Comparison of ENCODE assay signal across 19 cellular contexts in genomic region chr17:40873255-40873654, GRCh38. TPM values are rescaled to one million over a fixed set of nuclear protein-coding genes. Genes with fewer than 3 reads are reported as not detected.
DNase-seq lines count a peak whose midpoint lies in the region; ATAC-seq, FAIRE-seq and TF ChIP-seq lines count a peak whose summit lies in the region.
"Had no signal": no experiment of that assay in that cellular context is flagged by ENCODE, and none has a peak within 500 bp of the region (broad histone marks: within the 10 kb centered on the region; RNA-seq: fewer than 3 reads in every experiment).

No MANE protein-coding gene starts in this region.

- ATAC-seq in foreskin keratinocyte (no peak), pancreas (no peak), GM19452 (IDR thresholded peaks at IDR 0.05; ENCODE audit: unreplicated experiment) (no peak), sciatic nerve (no peak)

- no peaks in the 10 kb centered on the region for H3K9me2 ChIP-seq in OCI-LY7 (ENCODE audit: insufficient read depth, low read length)

- no peak for FAIRE-seq in pancreas (lab: Jason Lieb, UNC)

- POLR2A ChIA-PET in MCF 10A (lab: Yijun Ruan, JAX) (interaction anchor here (0.6 kb wide), 2 partner anchors 12 to 675 kb away, joined by 3 read pairs; no protein-coding TSS in a partner anchor), OCI-LY7 (lab: Charles Lee) (no interaction called here)

- H3K36me3 Mint-ChIP-seq in MCF 10A (ENCODE audit: insufficient read depth, unreplicated experiment), result no peaks in the 10 kb centered on the region

- in situ Hi-C loops in mammary epithelial cell (cut with MboI; ENCODE audit: low sequenced_read_pairs in 2 of 2), result no loop called here

- BruUV-seq in MCF 10A (replicated peaks; lab: Mats Ljungman, UMichigan) (no TSS peak), mammary epithelial cell (replicated peaks; lab: Mats Ljungman, UMichigan) (no TSS peak), OCI-LY7 (replicated peaks; lab: Mats Ljungman, UMichigan) (no TSS peak)

- dilution Hi-C loops in mammary epithelial cell (cut with HindIII; ENCODE audit: low sequenced_read_pairs), result no loop called here

- H3K4me2 ChIP-seq in mammary epithelial cell (ENCODE audit: insufficient read depth, low read depth, low read length) (no peak overlapping the region), OCI-LY7 (ENCODE audit: low read length) (no peak overlapping the region)

- peak; percentile 6 for TF ChIP-seq CTCF in MCF 10A (IDR thresholded peaks at IDR 0.05; ENCODE audit: unreplicated experiment)
- no peak for TF ChIP-seq CTCF in mammary epithelial cell (conservative IDR thresholded peaks at IDR 0.05 in 1 of 2, IDR thresholded peaks at IDR 0.05 in 1 of 2; ENCODE audit: extremely low read depth in 1 of 2, insufficient read depth in 1 of 2, low read depth in 1 of 2, low read length in 2 of 2)
- TF ChIP-seq CTCF in OCI-LY7 (conservative IDR thresholded peaks at IDR 0.05; ENCODE audit: low read length), result peak; percentile 26; the same call in 1 of the 2 replicates
- peak; percentile 15 for TF ChIP-seq CTCF in foreskin keratinocyte (conservative IDR thresholded peaks at IDR 0.05)
- no peak for TF ChIP-seq CTCF in pancreas (IDR thresholded peaks at IDR 0.05)
- TF ChIP-seq CTCF in GM10266 (IDR thresholded peaks at IDR 0.05; ENCODE audit: control insufficient read depth, insufficient read depth, low read depth, missing control alignments), result no peak

- H3K4me1 Mint-ChIP-seq in MCF 10A (ENCODE audit: insufficient read depth, unreplicated experiment), result no peaks in the 10 kb centered on the region

- H3K36me3 ChIP-seq in mammary epithelial cell (ENCODE audit: insufficient read depth, low read length), result no peaks in the 10 kb centered on the region
- no peaks in the 10 kb centered on the region for H3K36me3 ChIP-seq in OCI-LY7 (ENCODE audit: insufficient read depth, low read length)
- no peaks in the 10 kb centered on the region for H3K36me3 ChIP-seq in pancreas
- H3K36me3 ChIP-seq: HAP-1 had no signal

- no peak overlapping the region for H3K4me3 Mint-ChIP-seq in MCF 10A (ENCODE audit: unreplicated experiment)

- CTCF ChIA-PET in MCF 10A (lab: Yijun Ruan, JAX), result interaction anchor here (0.7 to 1.5 kb wide), 3 partner anchors 270 to 790 kb away, joined by 3 to 6 read pairs (median 4); no protein-coding TSS in a partner anchor
- CTCF ChIA-PET in mammary epithelial cell (lab: Charles Lee; ENCODE audit: low non-redundant PET), result no interaction called here
- CTCF ChIA-PET in OCI-LY7 (lab: Charles Lee; ENCODE audit: unreplicated experiment), result no interaction called here

- no peak for DNase-seq in MCF 10A (ENCODE audit: unreplicated experiment)
- no peak for DNase-seq in mammary epithelial cell
- no peak for DNase-seq in OCI-LY7 (ENCODE audit: low spot score)
- no peak for DNase-seq in foreskin keratinocyte
- no peak for DNase-seq in pancreas
- DNase-seq in GM10266 (ENCODE audit: extremely low spot score), result no peak
- DNase-seq in sciatic nerve (ENCODE audit: low spot score), result no peak
- DNase-seq: EL; Karpas-422; NCI-H1105 treated with DMSO at 0.1 percent for 48 hours; NCI-H187; NCI-H446; NCI-H69; NK-92 treated with Interleukin-12 subunit alpha and Interleukin-12 subunit beta, amount 100 ng/mL, for 24 hours had no signal

- intact Hi-C loops in MCF 10A (cut with micrococcal nuclease) (no loop called here), mammary epithelial cell (cut with micrococcal nuclease) (no loop called here), OCI-LY7 (cut with micrococcal nuclease; ENCODE audit: unreplicated experiment) (no loop called here), pancreas (cut with DNase I) (no loop called here), sciatic nerve (cut with DNase I) (no loop called here)

- H3K79me2 ChIP-seq in mammary epithelial cell (ENCODE audit: insufficient read depth, low read length) (no peaks in the 10 kb centered on the region), OCI-LY7 (ENCODE audit: insufficient read depth, low read depth, low read length) (no peaks in the 10 kb centered on the region)

- H3K9me3 Mint-ChIP-seq in MCF 10A (ENCODE audit: unreplicated experiment), result no peaks in the 10 kb centered on the region

- H3K27me3 ChIP-seq in mammary epithelial cell (ENCODE audit: insufficient read depth, low read length) (no peaks in the 10 kb centered on the region), foreskin keratinocyte (no peaks in the 10 kb centered on the region), pancreas (no peaks in the 10 kb centered on the region)

- H3K27ac Mint-ChIP-seq in MCF 10A (ENCODE audit: low read depth, unreplicated experiment), result no peak overlapping the region

- H3K9me3 ChIP-seq in mammary epithelial cell (replicated peaks; ENCODE audit: insufficient read depth, low read length), result no peaks in the 10 kb centered on the region
- no peaks in the 10 kb centered on the region for H3K9me3 ChIP-seq in OCI-LY7 (ENCODE audit: low read length)
- H3K9me3 ChIP-seq in pancreas, result no peaks in the 10 kb centered on the region
- H3K9me3 ChIP-seq: HAP-1 had no signal

- H3K4me3 ChIP-seq in mammary epithelial cell (replicated peaks in 1 of 3; ENCODE audit: insufficient read depth in 1 of 3, low read depth in 2 of 3, low read length in 3 of 3) (no peak overlapping the region), OCI-LY7 (ENCODE audit: low read depth, low read length, poor library complexity, severe bottlenecking) (no peak overlapping the region), pancreas (no peak overlapping the region)
- H3K4me3 ChIP-seq: HAP-1 had no signal

- no peaks in the 10 kb centered on the region for H4K20me1 ChIP-seq in mammary epithelial cell (ENCODE audit: insufficient read depth, low read length)
- no peaks in the 10 kb centered on the region for H4K20me1 ChIP-seq in OCI-LY7 (ENCODE audit: insufficient read depth, low read length)

- H2AFZ ChIP-seq in mammary epithelial cell (ENCODE audit: low read depth, low read length) (no peak overlapping the region), OCI-LY7 (ENCODE audit: low read length) (no peak overlapping the region)

- H3K9ac ChIP-seq in mammary epithelial cell (ENCODE audit: insufficient read depth, low read length), result no peak overlapping the region

- H3K4me1 ChIP-seq in mammary epithelial cell (ENCODE audit: insufficient read depth, low read length) (no peaks in the 10 kb centered on the region), OCI-LY7 (ENCODE audit: insufficient read depth, low read length, poor library complexity, severe bottlenecking) (no peaks in the 10 kb centered on the region), foreskin keratinocyte (no peaks in the 10 kb centered on the region), pancreas (no peaks in the 10 kb centered on the region)
- H3K4me1 ChIP-seq: HAP-1 had no signal

- no peak overlapping the region for H3K27ac ChIP-seq in mammary epithelial cell (ENCODE audit: insufficient read depth, low read depth, low read length)
- H3K27ac ChIP-seq in OCI-LY7 (ENCODE audit: low read depth, low read length, poor library complexity, severe bottlenecking), result no peak overlapping the region
- H3K27ac ChIP-seq in foreskin keratinocyte, result no peak overlapping the region
- H3K27ac ChIP-seq in pancreas, result no peak overlapping the region
- H3K27ac ChIP-seq: 22Rv1, C4-2B had no signal

- no peaks in the 10 kb centered on the region for H3K27me3 Mint-ChIP-seq in MCF 10A (ENCODE audit: insufficient read depth, unreplicated experiment)

RNA-seq across cellular contexts. Expression of gene KRT12, which starts 6.2 kb away (rescaled TPM):
- total RNA-seq in MCF 10A (2022), result not detected in 2 replicates
- not detected for total RNA-seq in mammary epithelial cell
- polyA plus RNA-seq in mammary epithelial cell, result not detected
- not detected for polyA minus RNA-seq in mammary epithelial cell
- total RNA-seq in OCI-LY7 (2014; rRNA removed; shearing (Covaris generic)), result not detected in 2 replicates
- not detected in 2 replicates for total RNA-seq in OCI-LY7 (2022)
- not detected in 2 replicates for total RNA-seq in foreskin keratinocyte
- not detected in 2 replicates for polyA plus RNA-seq in foreskin keratinocyte
- not detected for total RNA-seq in pancreas
- polyA plus RNA-seq in pancreas, result not detected
- not detected for total RNA-seq in sciatic nerve

RNA-seq across cellular contexts. Expression of gene KRT20, which starts 11.8 kb away (rescaled TPM):
- total RNA-seq in MCF 10A (2022), result not detected in 2 replicates
- total RNA-seq in mammary epithelial cell, result not detected
- polyA plus RNA-seq in mammary epithelial cell, result not detected
- not detected for polyA minus RNA-seq in mammary epithelial cell
- total RNA-seq in OCI-LY7 (2014; rRNA removed; shearing (Covaris generic)), result not detected in 2 replicates
- total RNA-seq in OCI-LY7 (2022), result not detected in 2 replicates
- not detected in 2 replicates for total RNA-seq in foreskin keratinocyte
- polyA plus RNA-seq in foreskin keratinocyte, result not detected in 2 replicates
- under 1 TPM in 1 of 6 donors, not detected in 5; 0.63 TPM for total RNA-seq in pancreas
- under 1 TPM in 1 of 2 donors, not detected in 1; 0.46 TPM for polyA plus RNA-seq in pancreas
- total RNA-seq in sciatic nerve, result not detected
- total RNA-seq: SK-MEL-5 had no signal

RNA-seq across cellular contexts. Expression of gene KRT10, which starts 50.8 kb away (rescaled TPM):
- total RNA-seq in MCF 10A (2022) (95.5 and 116 TPM in 2 replicates), mammary epithelial cell (10 to 100 TPM in 1 of 2 donors, 1 to 10 TPM in 1; 2.8 to 56.8 TPM), OCI-LY7 (2022) (39.7 and 44.0 TPM in 2 replicates), foreskin keratinocyte (33.0 and 35.9 TPM in 2 replicates), pancreas (10 to 100 TPM; 13.9 to 25.5 (median 19.6) TPM), sciatic nerve (34.1 TPM)
- polyA plus RNA-seq in mammary epithelial cell (13.9 TPM), foreskin keratinocyte (71.3 and 72.4 TPM in 2 replicates), pancreas (10 to 100 TPM; 29.2 to 31.0 TPM)
- polyA minus RNA-seq in mammary epithelial cell, result 13.4 TPM
- 6.6 and 10.7 TPM in 2 replicates for total RNA-seq in OCI-LY7 (2014; rRNA removed; shearing (Covaris generic))

Comparison
In these comparisons a context has a peak if more than half of its experiments do, and no peak if none do; other contexts are left out.
1. CTCF ChIP-seq: peak in MCF 10A (single experiment), OCI-LY7 (single experiment) and foreskin keratinocyte (single experiment); none in mammary epithelial cell (0 of 2), pancreas (0 of 4) and GM10266 (single experiment).